Comparison of ENCODE assay signal across 22 cellular contexts in genomic region chr17:62193297-62193696, GRCh38.
"Had no signal": no experiment of that assay in that cellular context is flagged by ENCODE, and none has a peak within 500 bp of the region (broad histone marks: within the 10 kb centered on the region; RNA-seq: fewer than 3 reads in every experiment).

No MANE protein-coding gene starts in this region.

- H3K4me1 ChIP-seq: esophagus muscularis mucosa, gastrocnemius medialis, heart right ventricle, sigmoid colon, uterus had no signal

- H3K27me3 ChIP-seq: esophagus muscularis mucosa, gastrocnemius medialis, heart right ventricle, ovary, sigmoid colon, stomach, uterus had no signal

- H3K9me3 ChIP-seq: gastrocnemius medialis, ovary, thoracic aorta, uterus had no signal

- H3K36me3 ChIP-seq: esophagus muscularis mucosa, gastrocnemius medialis, heart right ventricle, ovary, sigmoid colon, stomach, thoracic aorta, uterus had no signal

- H3K4me3 Mint-ChIP-seq: central memory CD8-positive, alpha-beta T cell; naive thymus-derived CD4-positive, alpha-beta T cell; neural crest cell; type B pancreatic cell had no signal

- H3K27ac ChIP-seq: esophagus muscularis mucosa, gastrocnemius medialis, heart right ventricle, ovary, sigmoid colon, skin epidermis, stomach, thoracic aorta, uterus had no signal

- H3K27me3 Mint-ChIP-seq: progenitor cell of endocrine pancreas, type B pancreatic cell had no signal

- H3K4me3 ChIP-seq: esophagus muscularis mucosa, gastrocnemius medialis, heart right ventricle, ovary, sigmoid colon, skin epidermis, stomach, thoracic aorta, uterus had no signal

- H3K36me3 Mint-ChIP-seq: type B pancreatic cell had no signal

- H3K4me1 Mint-ChIP-seq: central memory CD8-positive, alpha-beta T cell; naive thymus-derived CD4-positive, alpha-beta T cell had no signal

- H3K27ac Mint-ChIP-seq: naive thymus-derived CD4-positive, alpha-beta T cell; progenitor cell of endocrine pancreas; type B pancreatic cell had no signal

- DNase-seq: effector memory CD4-positive, alpha-beta T cell; gastrocnemius medialis; heart right ventricle; hypothalamus; left colon; naive thymus-derived CD4-positive, alpha-beta T cell; nucleus accumbens; ovary; retina; sigmoid colon; stimulated activated CD4-positive, alpha-beta T cell treated with anti-CD3 and anti-CD28 coated beads, Interleukin-12 subunit alpha, Interleukin-12 subunit beta, amount 100 ng/mL, for 4 hours; stimulated activated naive CD4-positive, alpha-beta T cell; stomach; substantia nigra; uterus had no signal

- H3K9me3 Mint-ChIP-seq: central memory CD8-positive, alpha-beta T cell; type B pancreatic cell had no signal
